ENCODE assay signal across 32 cellular contexts in genomic region chr6:109024368-109024767, GRCh38.
DNase-seq lines count a peak whose midpoint lies in the region; ATAC-seq and TF ChIP-seq lines count a peak whose summit lies in the region.
"Had no signal": no experiment of that assay in that cellular context is flagged by ENCODE, and none has a peak within 500 bp of the region (broad histone marks: within the 10 kb centered on the region; RNA-seq: fewer than 3 reads in every experiment).

No MANE protein-coding gene starts in this region.

- no peak overlapping the region for H3K4me3 Mint-ChIP-seq in CD4-positive, CD25-positive, alpha-beta regulatory T cell
- H3K4me3 Mint-ChIP-seq in effector memory CD8-positive, alpha-beta T cell, result no peak overlapping the region
- H3K4me3 Mint-ChIP-seq in WTC11, result no peak overlapping the region
- H3K4me3 Mint-ChIP-seq: activated CD8-positive, alpha-beta T cell treated with anti-CD3 and anti-CD28 coated beads for 36 hours; CD4-positive, alpha-beta T cell; dendritic cell treated with granulocyte-macrophage colony-stimulating factor and Interleukin-4, amounts not matched to agents 40 ng/mL and 50 ng/mL, for 4 days; endodermal cell had no signal

- peak overlapping the region in 2 of 3 donors; percentile 11 to 83 for H3K27ac Mint-ChIP-seq in CD4-positive, CD25-positive, alpha-beta regulatory T cell
- peak overlapping the region; percentile 10 to 72 for H3K27ac Mint-ChIP-seq in effector memory CD8-positive, alpha-beta T cell
- no peak overlapping the region for H3K27ac Mint-ChIP-seq in WTC11
- H3K27ac Mint-ChIP-seq: activated CD8-positive, alpha-beta T cell treated with anti-CD3 and anti-CD28 coated beads for 36 hours; dendritic cell treated with granulocyte-macrophage colony-stimulating factor and Interleukin-4, amounts not matched to agents 40 ng/mL and 50 ng/mL, for 4 days; endodermal cell had no signal

- peak overlapping the region; percentile 36 for H3K4me2 ChIP-seq in Loucy (ENCODE audit: low read depth, low read length, poor library complexity, severe bottlenecking)
- peak overlapping the region; percentile 47 for H3K4me2 ChIP-seq in osteoblast (ENCODE audit: insufficient read depth, low read length)
- H3K4me2 ChIP-seq: A549, hepatocyte, smooth muscle cell had no signal

- H3K27me3 Mint-ChIP-seq in CD4-positive, CD25-positive, alpha-beta regulatory T cell, result no peaks in the 10 kb centered on the region
- no peaks in the 10 kb centered on the region for H3K27me3 Mint-ChIP-seq in effector memory CD8-positive, alpha-beta T cell
- H3K27me3 Mint-ChIP-seq in WTC11 (ENCODE audit: low read depth), result no peaks in the 10 kb centered on the region
- H3K27me3 Mint-ChIP-seq: activated CD8-positive, alpha-beta T cell treated with anti-CD3 and anti-CD28 coated beads for 36 hours; CD4-positive, alpha-beta T cell; dendritic cell treated with granulocyte-macrophage colony-stimulating factor and Interleukin-4, amounts not matched to agents 40 ng/mL and 50 ng/mL, for 4 days had no signal

- TF ChIP-seq CTCF in Loucy (conservative IDR thresholded peaks at IDR 0.05; ENCODE audit: low read length) (no peak), osteoblast (IDR thresholded peaks at IDR 0.05; ENCODE audit: extremely low read depth, low read depth, low read length) (no peak), WTC11 (IDR thresholded peaks at IDR 0.05) (no peak)

- intact Hi-C loops in head of caudate nucleus (cut with DNase I), result no loop called here

- peak overlapping the region; percentile 27 for H3K9ac ChIP-seq in Loucy (ENCODE audit: low read depth, low read length, poor library complexity, severe bottlenecking)

- H3K36me3 Mint-ChIP-seq in CD4-positive, CD25-positive, alpha-beta regulatory T cell, result peaks cover 5% of the 10 kb centered on the region
- peaks cover 3% of the 10 kb centered on the region for H3K36me3 Mint-ChIP-seq in effector memory CD8-positive, alpha-beta T cell (ENCODE audit: insufficient read depth)
- H3K36me3 Mint-ChIP-seq in WTC11, result no peaks in the 10 kb centered on the region

- no peak overlapping the region for H3K4me3 ChIP-seq in CD4-positive, CD25-positive, alpha-beta regulatory T cell (ENCODE audit: low read depth, low read length)
- no peak overlapping the region for H3K4me3 ChIP-seq in Loucy (ENCODE audit: low read length, poor library complexity, severe bottlenecking)
- no peak overlapping the region for H3K4me3 ChIP-seq in osteoblast (ENCODE audit: insufficient read depth, low read length)
- H3K4me3 ChIP-seq: A549, gastroesophageal sphincter, hepatocyte, lower lobe of right lung, smooth muscle cell, testis had no signal

- H3K4me1 ChIP-seq in CD4-positive, CD25-positive, alpha-beta regulatory T cell (ENCODE audit: control insufficient read depth, insufficient read depth, low read length, poor library complexity, severe bottlenecking), result peaks cover 20% of the 10 kb centered on the region
- H3K4me1 ChIP-seq in Loucy (ENCODE audit: insufficient read depth, low read length, poor library complexity, severe bottlenecking) (peaks cover 50% of the 10 kb centered on the region), osteoblast (ENCODE audit: insufficient read depth, low read length) (peaks cover 11% of the 10 kb centered on the region)
- H3K4me1 ChIP-seq: A549, testis had no signal

- no peak overlapping the region for H3K27ac ChIP-seq in CD4-positive, CD25-positive, alpha-beta regulatory T cell (ENCODE audit: insufficient read depth, low read length, poor library complexity, severe bottlenecking)
- peak overlapping the region; percentile 29 for H3K27ac ChIP-seq in osteoblast (ENCODE audit: low read depth, low read length)
- H3K27ac ChIP-seq: A549, gastroesophageal sphincter, hepatocyte, lower lobe of right lung, testis had no signal

- H2AFZ ChIP-seq in Loucy (ENCODE audit: low read length) (0 out of 2 replicates have a peak overlapping the region, but pooled peaks have one; percentile 23), osteoblast (ENCODE audit: low read length) (peak overlapping the region; percentile 72)
- H2AFZ ChIP-seq: hepatocyte had no signal

- H3F3A ChIP-seq in Loucy (ENCODE audit: low read depth), result no peaks in the 10 kb centered on the region

- H3K36me3 ChIP-seq in CD4-positive, CD25-positive, alpha-beta regulatory T cell (ENCODE audit: control insufficient read depth, insufficient read depth, low read length), result no peaks in the 10 kb centered on the region
- H3K36me3 ChIP-seq in Loucy (ENCODE audit: insufficient read depth, low read length), result no peaks in the 10 kb centered on the region
- no peaks in the 10 kb centered on the region for H3K36me3 ChIP-seq in osteoblast (ENCODE audit: insufficient read depth, low read length)
- H3K36me3 ChIP-seq: gastroesophageal sphincter, lower lobe of right lung had no signal

- no peaks in the 10 kb centered on the region for H4K20me1 ChIP-seq in Loucy (ENCODE audit: insufficient read depth, low read length, poor library complexity, severe bottlenecking)
- H4K20me1 ChIP-seq in osteoblast (ENCODE audit: insufficient read depth, low read length), result no peaks in the 10 kb centered on the region

- peaks cover 27 to 57% (median 32%) of the 10 kb centered on the region in 4 donors for H3K4me1 Mint-ChIP-seq in CD4-positive, CD25-positive, alpha-beta regulatory T cell
- peaks cover 23 to 43% of the 10 kb centered on the region in 2 donors for H3K4me1 Mint-ChIP-seq in effector memory CD8-positive, alpha-beta T cell (ENCODE audit: low read depth in 2 of 2)
- H3K4me1 Mint-ChIP-seq in WTC11, result peaks cover 4% of the 10 kb centered on the region; the same call in 1 of the 2 replicates

- no peak for ATAC-seq in CD4-positive, CD25-positive, alpha-beta regulatory T cell (ENCODE audit: low read depth in 2 of 2)
- ATAC-seq in effector memory CD8-positive, alpha-beta T cell (replicated peaks), result no peak
- ATAC-seq in GM21529 (IDR thresholded peaks at IDR 0.05; ENCODE audit: unreplicated experiment), result no peak
- no peak for ATAC-seq in WTC11
- ATAC-seq: A549; activated CD8-positive, alpha-beta T cell treated with anti-CD3 and anti-CD28 coated beads for 36 hours; gastroesophageal sphincter; lower lobe of right lung; naive thymus-derived CD4-positive, alpha-beta T cell had no signal

- no peaks in the 10 kb centered on the region for H3K9me3 ChIP-seq in CD4-positive, CD25-positive, alpha-beta regulatory T cell (ENCODE audit: control insufficient read depth in 2 of 2, low read length in 2 of 2)
- H3K9me3 ChIP-seq in Loucy (ENCODE audit: insufficient read depth, low read depth, low read length) (no peaks in the 10 kb centered on the region), osteoblast (ENCODE audit: low read depth, low read length) (no peaks in the 10 kb centered on the region)
- H3K9me3 ChIP-seq: A549, gastroesophageal sphincter, lower lobe of right lung, testis had no signal

- CTCF ChIA-PET in WTC11 (lab: Charles Lee), result no interaction called here

- H3K79me2 ChIP-seq in Loucy (ENCODE audit: insufficient read depth, low read length) (peaks cover 7% of the 10 kb centered on the region; the same call in 1 of the 2 replicates), osteoblast (ENCODE audit: insufficient read depth, low read length) (no peaks in the 10 kb centered on the region)

- DNase-seq in CD4-positive, CD25-positive, alpha-beta regulatory T cell, result no peak
- DNase-seq in effector memory CD8-positive, alpha-beta T cell, result no peak
- DNase-seq in osteoblast (ENCODE audit: insufficient read length, low spot score, missing footprints), result no peak
- DNase-seq in head of caudate nucleus, result no peak
- no peak for DNase-seq in NCI-H1092 treated with DMSO at 0.1 percent for 48 hours (lab: John Stamatoyannopoulos, UW)
- DNase-seq in WTC11 (ENCODE audit: low spot score), result no peak
- DNase-seq: activated CD8-positive, alpha-beta T cell treated with anti-CD3 and anti-CD28 coated beads for 36 hours; activated effector memory CD4-positive, alpha-beta T cell treated with Interleukin-2 at 50 U/mL for 16 hours; AML-193; CD4-positive, alpha-beta T cell; central memory CD4-positive, alpha-beta T cell; DMS79 treated with DMSO at 0.1 percent for 48 hours; GF-D8; lower lobe of right lung; MM.1S; naive thymus-derived CD4-positive, alpha-beta T cell; NCI-H1417 treated with DMSO at 0.1 percent for 48 hours; NCI-H2029 treated with DMSO at 0.1 percent for 48 hours; NCI-H2227 treated with DMSO at 0.1 percent for 48 hours; NCI-H526; SHP77; stimulated activated CD4-positive, alpha-beta T cell treated with anti-CD3 and anti-CD28 coated beads, Interleukin-1b, Interleukin-23, amount 100 ng/mL, for 48 hours; stimulated activated naive CD4-positive, alpha-beta T cell treated with Interleukin-2 at 50 U/mL for 16 hours; testis had no signal

- POLR2A ChIA-PET in WTC11 (lab: Charles Lee), result no interaction called here

- H3K9me3 Mint-ChIP-seq in CD4-positive, CD25-positive, alpha-beta regulatory T cell, result peaks cover 0 to 1% (median 0%) of the 10 kb centered on the region in 7 donors
- no peaks in the 10 kb centered on the region for H3K9me3 Mint-ChIP-seq in effector memory CD8-positive, alpha-beta T cell
- H3K9me3 Mint-ChIP-seq in WTC11, result no peaks in the 10 kb centered on the region
- H3K9me3 Mint-ChIP-seq: activated CD8-positive, alpha-beta T cell treated with anti-CD3 and anti-CD28 coated beads for 36 hours; CD4-positive, alpha-beta T cell; dendritic cell treated with granulocyte-macrophage colony-stimulating factor and Interleukin-4, amounts not matched to agents 40 ng/mL and 50 ng/mL, for 4 days had no signal

- no peaks in the 10 kb centered on the region for H3K27me3 ChIP-seq in CD4-positive, CD25-positive, alpha-beta regulatory T cell (ENCODE audit: control insufficient read depth, insufficient read depth, low read length)
- H3K27me3 ChIP-seq in Loucy (ENCODE audit: insufficient read depth, low read length, poor library complexity, severe bottlenecking) (no peaks in the 10 kb centered on the region), osteoblast (ENCODE audit: insufficient read depth, low read length) (no peaks in the 10 kb centered on the region)
- H3K27me3 ChIP-seq: gastroesophageal sphincter, hepatocyte, testis had no signal

- no peaks in the 10 kb centered on the region for H3K9me2 ChIP-seq in Loucy (replicated peaks; ENCODE audit: low read depth, low read length)

TF ChIP-seq in WTC11, 78 proteins besides CTCF, POLR2A, EP300 and RAD21 (continues in another document):
- no peak for TF ChIP-seq PREB (CRISPR knock-in tag; IDR thresholded peaks at IDR 0.05; ENCODE audit: borderline replicate concordance)
